In the genomic region with DNA sequence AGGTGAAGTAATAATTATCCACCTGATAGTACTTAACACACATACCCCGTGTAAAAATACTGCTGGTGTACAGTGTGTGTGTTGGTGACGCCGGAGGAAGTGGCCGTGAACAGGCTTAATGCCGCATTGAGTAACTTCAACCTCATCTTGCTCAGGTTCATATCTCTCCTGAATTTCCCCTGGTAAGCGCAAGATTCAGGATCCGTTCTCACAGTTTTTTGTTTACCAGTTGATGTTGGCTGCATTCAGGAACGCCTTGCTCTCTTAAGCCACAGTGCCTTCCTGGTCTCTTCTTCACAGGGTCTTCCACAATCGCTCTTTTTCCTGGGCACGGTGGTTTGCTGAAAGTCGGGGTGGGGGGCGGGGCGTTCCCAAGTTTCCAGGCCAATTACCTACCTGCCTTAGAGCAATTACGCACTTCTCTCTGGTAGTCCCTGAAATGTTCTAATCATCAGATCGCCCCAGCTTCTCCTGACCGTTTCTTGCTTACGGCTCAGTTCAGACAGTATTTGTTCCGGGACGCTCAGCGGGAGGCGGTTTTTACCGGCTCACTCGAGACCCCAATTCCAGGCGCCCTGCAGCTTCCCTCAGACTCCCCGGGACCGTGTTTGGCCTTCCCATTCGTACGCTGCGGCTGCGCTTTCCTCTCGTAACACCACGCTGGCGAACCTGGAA, we compare ENCODE assay signal across 1 cellular context.
A peak's percentile ranks its signal among the peaks of the same experiment; 100 is the strongest.
TF ChIP-seq lines count a peak whose summit lies in the region.

No MANE protein-coding gene starts in this region.

TF ChIP-seq in HEK293, 187 proteins besides CTCF, POLR2A, EP300 and RAD21 (continued from another document and continues in another):
- TF ChIP-seq ZBTB10 (tag by site-specific recombination; IDR thresholded peaks at IDR 0.05): peak; percentile 62
- TF ChIP-seq ZBTB44 (tag by site-specific recombination; IDR thresholded peaks at IDR 0.05): no peak
- no peak for TF ChIP-seq ZNF610 (tag by site-specific recombination; IDR thresholded peaks at IDR 0.05; ENCODE audit: borderline replicate concordance)
- no peak for TF ChIP-seq ZNF837 (tag by site-specific recombination; IDR thresholded peaks at IDR 0.05)
- no peak for TF ChIP-seq ZNF10 (tag by site-specific recombination; IDR thresholded peaks at IDR 0.05)
- TF ChIP-seq HOXD13 (CRISPR knock-in tag; IDR thresholded peaks at IDR 0.05; ENCODE audit: borderline replicate concordance): no peak
- no peak; the same call in 1 of the 2 replicates for TF ChIP-seq GLIS2 (tag by site-specific recombination; IDR thresholded peaks at IDR 0.05)
- no peak for TF ChIP-seq ZBTB49 (tag by site-specific recombination; IDR thresholded peaks at IDR 0.05; ENCODE audit: low read depth)
- TF ChIP-seq, protein P1, sequence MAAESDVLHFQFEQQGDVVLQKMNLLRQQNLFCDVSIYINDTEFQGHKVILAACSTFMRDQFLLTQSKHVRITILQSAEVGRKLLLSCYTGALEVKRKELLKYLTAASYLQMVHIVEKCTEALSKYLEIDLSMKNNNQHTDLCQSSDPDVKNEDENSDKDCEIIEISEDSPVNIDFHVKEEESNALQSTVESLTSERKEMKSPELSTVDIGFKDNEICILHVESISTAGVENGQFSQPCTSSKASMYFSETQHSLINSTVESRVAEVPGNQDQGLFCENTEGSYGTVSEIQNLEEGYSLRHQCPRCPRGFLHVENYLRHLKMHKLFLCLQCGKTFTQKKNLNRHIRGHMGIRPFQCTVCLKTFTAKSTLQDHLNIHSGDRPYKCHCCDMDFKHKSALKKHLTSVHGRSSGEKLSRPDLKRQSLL (tag by site-specific recombination; IDR thresholded peaks at IDR 0.05): no peak
- TF ChIP-seq KLF16 (tag by site-specific recombination; IDR thresholded peaks at IDR 0.05): no peak
- TF ChIP-seq ZNF391 (tag by site-specific recombination; IDR thresholded peaks at IDR 0.05; ENCODE audit: borderline replicate concordance, low read depth): 0 out of 2 replicates have a peak, but pooled peaks have one; percentile 48
- TF ChIP-seq ZBTB17 (tag by site-specific recombination; IDR thresholded peaks at IDR 0.05): peak; percentile 66
- TF ChIP-seq ZBTB7A (tag by site-specific recombination; IDR thresholded peaks at IDR 0.05; ENCODE audit: low read depth): no peak
- TF ChIP-seq ZNF658 (tag by site-specific recombination; IDR thresholded peaks at IDR 0.05): no peak
- TF ChIP-seq ZNF677 (tag by site-specific recombination; IDR thresholded peaks at IDR 0.05): no peak
- no peak for TF ChIP-seq ZNF132 (tag by site-specific recombination; IDR thresholded peaks at IDR 0.05; ENCODE audit: borderline replicate concordance)
- TF ChIP-seq AEBP2 (tag by site-specific recombination; IDR thresholded peaks at IDR 0.05; ENCODE audit: borderline replicate concordance): no peak
- TF ChIP-seq ZBTB20 (tag by site-specific recombination; IDR thresholded peaks at IDR 0.05): no peak; the same call in 1 of the 2 replicates
- TF ChIP-seq ZNF548 (tag by site-specific recombination; IDR thresholded peaks at IDR 0.05): no peak
- TF ChIP-seq HOXC10 (CRISPR knock-in tag; IDR thresholded peaks at IDR 0.05): no peak
- TF ChIP-seq ZSCAN4 (tag by site-specific recombination; IDR thresholded peaks at IDR 0.05): 0 out of 2 replicates have a peak, but pooled peaks have one; percentile 34
- TF ChIP-seq ZNF830 (tag by site-specific recombination; IDR thresholded peaks at IDR 0.05; ENCODE audit: low read depth): no peak
- no peak for TF ChIP-seq SCRT2 (tag by site-specific recombination; IDR thresholded peaks at IDR 0.05)
- TF ChIP-seq ZNF121 (tag by site-specific recombination; IDR thresholded peaks at IDR 0.05): no peak
- TF ChIP-seq RBAK (tag by site-specific recombination; IDR thresholded peaks at IDR 0.05): no peak
- TF ChIP-seq ZNF768 (tag by site-specific recombination; IDR thresholded peaks at IDR 0.05): no peak
- no peak for TF ChIP-seq GLI2 (tag by site-specific recombination; IDR thresholded peaks at IDR 0.05; ENCODE audit: borderline replicate concordance, low read depth)
- TF ChIP-seq KLF9 (tag by site-specific recombination; IDR thresholded peaks at IDR 0.05; ENCODE audit: low read depth): peak; percentile 36; the same call in 1 of the 2 replicates
- no peak for TF ChIP-seq ZNF585B (tag by site-specific recombination; IDR thresholded peaks at IDR 0.05)
- TF ChIP-seq ZNF473 (tag by site-specific recombination; IDR thresholded peaks at IDR 0.05): no peak
- no peak for TF ChIP-seq ZNF530 (tag by site-specific recombination; IDR thresholded peaks at IDR 0.05; ENCODE audit: low read depth)
- TF ChIP-seq ZFP69B (tag by site-specific recombination; IDR thresholded peaks at IDR 0.05): peak; percentile 67; the same call in 1 of the 2 replicates
- no peak for TF ChIP-seq ZFP3 (tag by site-specific recombination; IDR thresholded peaks at IDR 0.05; ENCODE audit: low read depth)
- TF ChIP-seq SETDB1 (IDR thresholded peaks at IDR 0.05; ENCODE audit: insufficient read length, low read length): no peak
- no peak for TF ChIP-seq ATF2 (tag by site-specific recombination; IDR thresholded peaks at IDR 0.05; ENCODE audit: low read depth)
- TF ChIP-seq, protein P2, sequence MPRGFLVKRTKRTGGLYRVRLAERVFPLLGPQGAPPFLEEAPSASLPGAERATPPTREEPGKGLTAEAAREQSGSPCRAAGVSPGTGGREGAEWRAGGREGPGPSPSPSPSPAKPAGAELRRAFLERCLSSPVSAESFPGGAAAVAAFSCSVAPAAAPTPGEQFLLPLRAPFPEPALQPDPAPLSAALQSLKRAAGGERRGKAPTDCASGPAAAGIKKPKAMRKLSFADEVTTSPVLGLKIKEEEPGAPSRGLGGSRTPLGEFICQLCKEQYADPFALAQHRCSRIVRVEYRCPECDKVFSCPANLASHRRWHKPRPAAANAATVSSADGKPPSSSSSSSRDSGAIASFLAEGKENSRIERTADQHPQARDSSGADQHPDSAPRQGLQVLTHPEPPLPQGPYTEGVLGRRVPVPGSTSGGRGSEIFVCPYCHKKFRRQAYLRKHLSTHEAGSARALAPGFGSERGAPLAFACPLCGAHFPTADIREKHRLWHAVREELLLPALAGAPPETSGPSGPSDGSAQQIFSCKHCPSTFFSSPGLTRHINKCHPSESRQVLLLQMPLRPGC (tag by site-specific recombination; IDR thresholded peaks at IDR 0.05): no peak
- TF ChIP-seq ZNF174 (tag by site-specific recombination; IDR thresholded peaks at IDR 0.05): no peak
- TF ChIP-seq ZNF133 (tag by site-specific recombination; IDR thresholded peaks at IDR 0.05): no peak
- 0 out of 2 replicates have a peak, but pooled peaks have one; percentile 62 for TF ChIP-seq GLI4 (tag by site-specific recombination; IDR thresholded peaks at IDR 0.05)
- no peak for TF ChIP-seq PRDM6 (tag by site-specific recombination; IDR thresholded peaks at IDR 0.05)
- 0 out of 2 replicates have a peak, but pooled peaks have one; percentile 18 for TF ChIP-seq ZNF366 (tag by site-specific recombination; conservative IDR thresholded peaks at IDR 0.05)
- TF ChIP-seq ZNF350 (tag by site-specific recombination; IDR thresholded peaks at IDR 0.05): no peak
- 0 out of 2 replicates have a peak, but pooled peaks have one; percentile 37 for TF ChIP-seq ZNF561 (tag by site-specific recombination; IDR thresholded peaks at IDR 0.05; ENCODE audit: borderline replicate concordance)
